1 cellular context compared by ENCODE assay signal in the genomic region with DNA sequence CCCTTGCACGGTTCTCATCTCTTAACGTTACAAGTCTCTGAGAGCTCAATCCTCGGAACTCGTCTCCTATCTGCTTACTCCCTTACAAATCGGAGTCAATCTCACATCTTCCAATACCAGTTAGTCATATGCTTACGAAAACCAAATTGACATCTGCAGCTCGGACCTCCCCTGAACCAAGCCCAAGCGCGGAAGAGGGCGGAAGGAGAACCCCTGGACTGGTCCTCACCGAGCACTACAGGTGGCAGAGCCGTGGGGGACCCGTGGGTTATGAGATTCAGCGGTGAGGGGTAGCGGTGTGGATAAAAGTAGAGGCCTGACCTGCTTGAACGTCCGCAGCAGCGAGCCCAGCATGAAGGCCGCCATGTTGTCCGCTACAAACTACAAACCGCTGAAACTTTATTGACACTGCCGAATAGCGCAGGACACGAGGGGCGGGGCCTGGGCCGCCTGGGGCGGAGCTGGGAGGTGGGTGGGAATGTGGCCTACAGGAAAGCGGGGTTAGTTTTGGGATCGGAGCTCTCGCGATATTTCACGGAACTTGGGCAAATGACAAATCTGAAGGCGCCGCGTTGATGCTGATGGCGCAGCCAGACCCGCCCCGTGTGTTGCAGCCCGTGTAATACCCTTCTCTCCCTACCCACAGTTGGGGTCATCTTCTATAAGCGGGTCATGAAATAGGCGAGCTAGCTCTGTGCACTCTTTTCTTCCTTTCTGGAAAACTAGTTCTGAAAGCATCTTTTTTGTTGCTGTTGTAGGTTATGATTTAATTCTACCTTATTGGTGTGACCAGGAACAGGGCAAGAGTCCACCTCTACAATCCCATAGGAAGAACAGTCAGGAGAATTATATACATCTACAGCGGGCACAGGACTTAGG.
TF ChIP-seq lines count a peak whose summit lies in the region.

A gene (minus strand): TSS at position 383 of the 879 bp plus-strand sequence. CDS start 17 bp downstream, at position 366.

TF ChIP-seq in HepG2, 621 proteins besides CTCF, POLR2A, EP300 and RAD21 (continued from another document and continues in another):
- TF ChIP-seq, protein P1, sequence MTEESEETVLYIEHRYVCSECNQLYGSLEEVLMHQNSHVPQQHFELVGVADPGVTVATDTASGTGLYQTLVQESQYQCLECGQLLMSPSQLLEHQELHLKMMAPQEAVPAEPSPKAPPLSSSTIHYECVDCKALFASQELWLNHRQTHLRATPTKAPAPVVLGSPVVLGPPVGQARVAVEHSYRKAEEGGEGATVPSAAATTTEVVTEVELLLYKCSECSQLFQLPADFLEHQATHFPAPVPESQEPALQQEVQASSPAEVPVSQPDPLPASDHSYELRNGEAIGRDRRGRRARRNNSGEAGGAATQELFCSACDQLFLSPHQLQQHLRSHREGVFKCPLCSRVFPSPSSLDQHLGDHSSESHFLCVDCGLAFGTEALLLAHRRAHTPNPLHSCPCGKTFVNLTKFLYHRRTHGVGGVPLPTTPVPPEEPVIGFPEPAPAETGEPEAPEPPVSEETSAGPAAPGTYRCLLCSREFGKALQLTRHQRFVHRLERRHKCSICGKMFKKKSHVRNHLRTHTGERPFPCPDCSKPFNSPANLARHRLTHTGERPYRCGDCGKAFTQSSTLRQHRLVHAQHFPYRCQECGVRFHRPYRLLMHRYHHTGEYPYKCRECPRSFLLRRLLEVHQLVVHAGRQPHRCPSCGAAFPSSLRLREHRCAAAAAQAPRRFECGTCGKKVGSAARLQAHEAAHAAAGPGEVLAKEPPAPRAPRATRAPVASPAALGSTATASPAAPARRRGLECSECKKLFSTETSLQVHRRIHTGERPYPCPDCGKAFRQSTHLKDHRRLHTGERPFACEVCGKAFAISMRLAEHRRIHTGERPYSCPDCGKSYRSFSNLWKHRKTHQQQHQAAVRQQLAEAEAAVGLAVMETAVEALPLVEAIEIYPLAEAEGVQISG (CRISPR knock-in tag; IDR thresholded peaks at IDR 0.05), result peak; percentile 87
- TF ChIP-seq MIER3 (CRISPR knock-in tag; IDR thresholded peaks at IDR 0.05; ENCODE audit: borderline replicate concordance) (peak; percentile 78; the same call in 1 of the 2 replicates), HMGA1 (CRISPR knock-in tag; conservative IDR thresholded peaks at IDR 0.05) (no peak), SIN3B (IDR thresholded peaks at IDR 0.05; ENCODE audit: low read length) (peak; percentile 93), ZNF256 (CRISPR knock-in tag; conservative IDR thresholded peaks at IDR 0.05) (no peak), HIVEP1 (CRISPR knock-in tag; IDR thresholded peaks at IDR 0.05) (no peak), ZNF180 (CRISPR knock-in tag; IDR thresholded peaks at IDR 0.05; ENCODE audit: borderline replicate concordance, low read depth) (no peak), ZSCAN30 (CRISPR knock-in tag; IDR thresholded peaks at IDR 0.05) (no peak), CENPT (CRISPR knock-in tag; IDR thresholded peaks at IDR 0.05; ENCODE audit: low read depth) (no peak), ZNF33A (CRISPR knock-in tag; IDR thresholded peaks at IDR 0.05; ENCODE audit: borderline replicate concordance) (no peak), ZBTB42 (CRISPR knock-in tag; IDR thresholded peaks at IDR 0.05) (no peak), ZNF543 (CRISPR knock-in tag; IDR thresholded peaks at IDR 0.05) (no peak), PCBP1 (IDR thresholded peaks at IDR 0.05; ENCODE audit: borderline replicate concordance, low read depth, low read length) (no peak), ZNF839 (CRISPR knock-in tag; IDR thresholded peaks at IDR 0.05; ENCODE audit: borderline replicate concordance) (no peak), ZFYVE20 (CRISPR knock-in tag; IDR thresholded peaks at IDR 0.05; ENCODE audit: borderline replicate concordance, low read depth) (no peak), SETDB1 (CRISPR knock-in tag; IDR thresholded peaks at IDR 0.05; ENCODE audit: borderline replicate concordance) (no peak), TSC22D2 (CRISPR knock-in tag; IDR thresholded peaks at IDR 0.05; ENCODE audit: borderline replicate concordance) (0 out of 2 replicates have a peak, but pooled peaks have one; percentile 32), ZNF619 (CRISPR knock-in tag; IDR thresholded peaks at IDR 0.05) (no peak), STAT5B (CRISPR knock-in tag; IDR thresholded peaks at IDR 0.05) (no peak), ZSCAN20 (CRISPR knock-in tag; IDR thresholded peaks at IDR 0.05; ENCODE audit: borderline replicate concordance) (no peak), SNAPC2 (CRISPR knock-in tag; IDR thresholded peaks at IDR 0.05) (no peak), SNRNP70 (IDR thresholded peaks at IDR 0.05; ENCODE audit: low read depth, low read length) (no peak), SYNCRIP (IDR thresholded peaks at IDR 0.05; ENCODE audit: insufficient read depth, low read depth, low read length) (no peak), KLF16 (CRISPR knock-in tag; IDR thresholded peaks at IDR 0.05) (peak in 1 of 2 experiments; percentile 86; a peak in 2 of 4 replicates), ELF3 (CRISPR knock-in tag; IDR thresholded peaks at IDR 0.05) (peak; percentile 63), ZNF263 (CRISPR knock-in tag; IDR thresholded peaks at IDR 0.05) (no peak), KLF13 (CRISPR knock-in tag; IDR thresholded peaks at IDR 0.05) (peak; percentile 54; the same call in 1 of the 2 replicates), HNRNPH1 (optimal IDR thresholded peaks at IDR 0.05; ENCODE audit: low read depth, low read length) (no peak), CC2D1A (CRISPR knock-in tag; IDR thresholded peaks at IDR 0.05) (no peak)
- TF ChIP-seq, protein P2, sequence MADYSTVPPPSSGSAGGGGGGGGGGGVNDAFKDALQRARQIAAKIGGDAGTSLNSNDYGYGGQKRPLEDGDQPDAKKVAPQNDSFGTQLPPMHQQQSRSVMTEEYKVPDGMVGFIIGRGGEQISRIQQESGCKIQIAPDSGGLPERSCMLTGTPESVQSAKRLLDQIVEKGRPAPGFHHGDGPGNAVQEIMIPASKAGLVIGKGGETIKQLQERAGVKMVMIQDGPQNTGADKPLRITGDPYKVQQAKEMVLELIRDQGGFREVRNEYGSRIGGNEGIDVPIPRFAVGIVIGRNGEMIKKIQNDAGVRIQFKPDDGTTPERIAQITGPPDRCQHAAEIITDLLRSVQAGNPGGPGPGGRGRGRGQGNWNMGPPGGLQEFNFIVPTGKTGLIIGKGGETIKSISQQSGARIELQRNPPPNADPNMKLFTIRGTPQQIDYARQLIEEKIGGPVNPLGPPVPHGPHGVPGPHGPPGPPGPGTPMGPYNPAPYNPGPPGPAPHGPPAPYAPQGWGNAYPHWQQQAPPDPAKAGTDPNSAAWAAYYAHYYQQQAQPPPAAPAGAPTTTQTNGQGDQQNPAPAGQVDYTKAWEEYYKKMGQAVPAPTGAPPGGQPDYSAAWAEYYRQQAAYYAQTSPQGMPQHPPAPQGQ (CRISPR knock-in tag; IDR thresholded peaks at IDR 0.05; ENCODE audit: borderline replicate concordance), result no peak
- TF ChIP-seq, protein P3, sequence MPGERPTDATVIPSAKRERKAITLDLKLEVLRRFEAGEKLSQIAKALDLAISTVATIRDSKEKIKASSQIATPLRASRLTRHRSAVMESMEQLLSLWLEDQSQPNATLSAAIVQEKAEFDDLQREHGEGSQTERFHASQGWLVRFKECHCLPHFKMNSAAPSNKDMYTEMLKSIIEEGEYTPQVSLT (CRISPR knock-in tag; IDR thresholded peaks at IDR 0.05; ENCODE audit: borderline replicate concordance, low read depth), result no peak
- TF ChIP-seq, protein P4, sequence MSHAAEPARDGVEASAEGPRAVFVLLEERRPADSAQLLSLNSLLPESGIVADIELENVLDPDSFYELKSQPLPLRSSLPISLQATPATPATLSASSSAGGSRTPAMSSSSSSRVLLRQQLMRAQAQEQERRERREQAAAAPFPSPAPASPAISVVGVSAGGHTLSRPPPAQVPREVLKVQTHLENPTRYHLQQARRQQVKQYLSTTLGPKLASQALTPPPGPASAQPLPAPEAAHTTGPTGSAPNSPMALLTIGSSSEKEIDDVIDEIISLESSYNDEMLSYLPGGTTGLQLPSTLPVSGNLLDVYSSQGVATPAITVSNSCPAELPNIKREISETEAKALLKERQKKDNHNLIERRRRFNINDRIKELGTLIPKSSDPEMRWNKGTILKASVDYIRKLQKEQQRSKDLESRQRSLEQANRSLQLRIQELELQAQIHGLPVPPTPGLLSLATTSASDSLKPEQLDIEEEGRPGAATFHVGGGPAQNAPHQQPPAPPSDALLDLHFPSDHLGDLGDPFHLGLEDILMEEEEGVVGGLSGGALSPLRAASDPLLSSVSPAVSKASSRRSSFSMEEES (CRISPR knock-in tag; IDR thresholded peaks at IDR 0.05), result peak; percentile 41; the same call in 1 of the 2 replicates
- TF ChIP-seq, protein P5, sequence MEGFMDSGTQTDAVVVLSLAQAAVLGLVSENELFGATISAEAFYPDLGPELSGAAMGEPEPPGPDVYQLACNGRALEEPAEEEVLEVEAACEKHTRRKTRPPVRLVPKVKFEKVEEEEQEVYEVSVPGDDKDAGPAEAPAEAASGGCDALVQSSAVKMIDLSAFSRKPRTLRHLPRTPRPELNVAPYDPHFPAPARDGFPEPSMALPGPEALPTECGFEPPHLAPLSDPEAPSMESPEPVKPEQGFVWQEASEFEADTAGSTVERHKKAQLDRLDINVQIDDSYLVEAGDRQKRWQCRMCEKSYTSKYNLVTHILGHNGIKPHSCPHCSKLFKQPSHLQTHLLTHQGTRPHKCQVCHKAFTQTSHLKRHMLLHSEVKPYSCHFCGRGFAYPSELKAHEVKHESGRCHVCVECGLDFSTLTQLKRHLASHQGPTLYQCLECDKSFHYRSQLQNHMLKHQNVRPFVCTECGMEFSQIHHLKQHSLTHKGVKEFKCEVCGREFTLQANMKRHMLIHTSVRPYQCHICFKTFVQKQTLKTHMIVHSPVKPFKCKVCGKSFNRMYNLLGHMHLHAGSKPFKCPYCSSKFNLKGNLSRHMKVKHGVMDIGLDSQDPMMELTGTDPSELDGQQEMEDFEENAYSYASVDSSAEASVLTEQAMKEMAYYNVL (CRISPR knock-in tag; IDR thresholded peaks at IDR 0.05; ENCODE audit: borderline replicate concordance), result no peak
- TF ChIP-seq, protein P6, sequence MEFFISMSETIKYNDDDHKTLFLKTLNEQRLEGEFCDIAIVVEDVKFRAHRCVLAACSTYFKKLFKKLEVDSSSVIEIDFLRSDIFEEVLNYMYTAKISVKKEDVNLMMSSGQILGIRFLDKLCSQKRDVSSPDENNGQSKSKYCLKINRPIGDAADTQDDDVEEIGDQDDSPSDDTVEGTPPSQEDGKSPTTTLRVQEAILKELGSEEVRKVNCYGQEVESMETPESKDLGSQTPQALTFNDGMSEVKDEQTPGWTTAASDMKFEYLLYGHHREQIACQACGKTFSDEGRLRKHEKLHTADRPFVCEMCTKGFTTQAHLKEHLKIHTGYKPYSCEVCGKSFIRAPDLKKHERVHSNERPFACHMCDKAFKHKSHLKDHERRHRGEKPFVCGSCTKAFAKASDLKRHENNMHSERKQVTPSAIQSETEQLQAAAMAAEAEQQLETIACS (CRISPR knock-in tag; IDR thresholded peaks at IDR 0.05), result no peak
- TF ChIP-seq, protein P7, sequence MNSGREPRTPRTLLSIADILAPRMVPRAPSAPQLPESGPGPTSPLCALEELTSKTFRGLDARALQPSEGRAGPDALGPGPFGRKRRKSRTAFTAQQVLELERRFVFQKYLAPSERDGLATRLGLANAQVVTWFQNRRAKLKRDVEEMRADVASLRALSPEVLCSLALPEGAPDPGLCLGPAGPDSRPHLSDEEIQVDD (CRISPR knock-in tag; IDR thresholded peaks at IDR 0.05; ENCODE audit: borderline replicate concordance), result no peak
- TF ChIP-seq, protein P8, sequence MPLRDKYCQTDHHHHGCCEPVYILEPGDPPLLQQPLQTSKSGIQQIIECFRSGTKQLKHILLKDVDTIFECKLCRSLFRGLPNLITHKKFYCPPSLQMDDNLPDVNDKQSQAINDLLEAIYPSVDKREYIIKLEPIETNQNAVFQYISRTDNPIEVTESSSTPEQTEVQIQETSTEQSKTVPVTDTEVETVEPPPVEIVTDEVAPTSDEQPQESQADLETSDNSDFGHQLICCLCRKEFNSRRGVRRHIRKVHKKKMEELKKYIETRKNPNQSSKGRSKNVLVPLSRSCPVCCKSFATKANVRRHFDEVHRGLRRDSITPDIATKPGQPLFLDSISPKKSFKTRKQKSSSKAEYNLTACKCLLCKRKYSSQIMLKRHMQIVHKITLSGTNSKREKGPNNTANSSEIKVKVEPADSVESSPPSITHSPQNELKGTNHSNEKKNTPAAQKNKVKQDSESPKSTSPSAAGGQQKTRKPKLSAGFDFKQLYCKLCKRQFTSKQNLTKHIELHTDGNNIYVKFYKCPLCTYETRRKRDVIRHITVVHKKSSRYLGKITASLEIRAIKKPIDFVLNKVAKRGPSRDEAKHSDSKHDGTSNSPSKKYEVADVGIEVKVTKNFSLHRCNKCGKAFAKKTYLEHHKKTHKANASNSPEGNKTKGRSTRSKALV (CRISPR knock-in tag; IDR thresholded peaks at IDR 0.05), result 0 out of 2 replicates have a peak, but pooled peaks have one; percentile 47
- TF ChIP-seq, protein P9, sequence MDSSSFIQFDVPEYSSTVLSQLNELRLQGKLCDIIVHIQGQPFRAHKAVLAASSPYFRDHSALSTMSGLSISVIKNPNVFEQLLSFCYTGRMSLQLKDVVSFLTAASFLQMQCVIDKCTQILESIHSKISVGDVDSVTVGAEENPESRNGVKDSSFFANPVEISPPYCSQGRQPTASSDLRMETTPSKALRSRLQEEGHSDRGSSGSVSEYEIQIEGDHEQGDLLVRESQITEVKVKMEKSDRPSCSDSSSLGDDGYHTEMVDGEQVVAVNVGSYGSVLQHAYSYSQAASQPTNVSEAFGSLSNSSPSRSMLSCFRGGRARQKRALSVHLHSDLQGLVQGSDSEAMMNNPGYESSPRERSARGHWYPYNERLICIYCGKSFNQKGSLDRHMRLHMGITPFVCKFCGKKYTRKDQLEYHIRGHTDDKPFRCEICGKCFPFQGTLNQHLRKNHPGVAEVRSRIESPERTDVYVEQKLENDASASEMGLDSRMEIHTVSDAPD (CRISPR knock-in tag; IDR thresholded peaks at IDR 0.05), result 0 out of 2 replicates have a peak, but pooled peaks have one; percentile 24
- TF ChIP-seq, protein P10, sequence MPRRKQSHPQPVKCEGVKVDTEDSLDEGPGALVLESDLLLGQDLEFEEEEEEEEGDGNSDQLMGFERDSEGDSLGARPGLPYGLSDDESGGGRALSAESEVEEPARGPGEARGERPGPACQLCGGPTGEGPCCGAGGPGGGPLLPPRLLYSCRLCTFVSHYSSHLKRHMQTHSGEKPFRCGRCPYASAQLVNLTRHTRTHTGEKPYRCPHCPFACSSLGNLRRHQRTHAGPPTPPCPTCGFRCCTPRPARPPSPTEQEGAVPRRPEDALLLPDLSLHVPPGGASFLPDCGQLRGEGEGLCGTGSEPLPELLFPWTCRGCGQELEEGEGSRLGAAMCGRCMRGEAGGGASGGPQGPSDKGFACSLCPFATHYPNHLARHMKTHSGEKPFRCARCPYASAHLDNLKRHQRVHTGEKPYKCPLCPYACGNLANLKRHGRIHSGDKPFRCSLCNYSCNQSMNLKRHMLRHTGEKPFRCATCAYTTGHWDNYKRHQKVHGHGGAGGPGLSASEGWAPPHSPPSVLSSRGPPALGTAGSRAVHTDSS (CRISPR knock-in tag; conservative IDR thresholded peaks at IDR 0.05), result no peak
